Comparison of ENCODE assay signal across 1 cellular context in genomic region chr6:80105972-80106417, GRCh38.
A peak's percentile ranks its signal among the peaks of the same experiment; 100 is the strongest.
TF ChIP-seq lines count a peak whose summit lies in the region.

No MANE protein-coding gene starts in this region.

TF ChIP-seq in GM12878, 131 proteins besides CTCF, POLR2A, EP300 and RAD21 (continued from another document and continues in another):
- TF ChIP-seq PBX3 (IDR thresholded peaks at IDR 0.05; ENCODE audit: insufficient replicate concordance, low read depth, low read length) (no peak), RFX5 (IDR thresholded peaks at IDR 0.05; ENCODE audit: low read depth, low read length) (no peak), ATF7 (IDR thresholded peaks at IDR 0.05; ENCODE audit: low read depth) (no peak), IRF3 (IDR thresholded peaks at IDR 0.05) (no peak), CHD4 (IDR thresholded peaks at IDR 0.05) (no peak), NR2C2 (IDR thresholded peaks at IDR 0.05; ENCODE audit: borderline replicate concordance, control insufficient read depth, insufficient read length, low read depth) (no peak), SIN3A (IDR thresholded peaks at IDR 0.05; ENCODE audit: low read depth, low read length) (no peak), NFXL1 (IDR thresholded peaks at IDR 0.05; ENCODE audit: borderline replicate concordance) (no peak), CEBPZ (IDR thresholded peaks at IDR 0.05; ENCODE audit: low read depth, low read length) (no peak), PAX8 (IDR thresholded peaks at IDR 0.05) (no peak), SREBF1 (IDR thresholded peaks at IDR 0.05; ENCODE audit: low read length) (no peak), EGR1 (IDR thresholded peaks at IDR 0.05; ENCODE audit: borderline replicate concordance in 1 of 2, low read depth in 2 of 2, low read length in 2 of 2) (no peak), ZSCAN29 (IDR thresholded peaks at IDR 0.05) (no peak), TAF1 (IDR thresholded peaks at IDR 0.05; ENCODE audit: borderline replicate concordance, low read depth, low read length) (no peak), RELB (IDR thresholded peaks at IDR 0.05; ENCODE audit: low read depth) (no peak), MXI1 (IDR thresholded peaks at IDR 0.05; ENCODE audit: low read depth, low read length) (no peak), SREBF2 (IDR thresholded peaks at IDR 0.05; ENCODE audit: low read length) (no peak), SMAD5 (IDR thresholded peaks at IDR 0.05; ENCODE audit: low read depth) (no peak), SPI1 (IDR thresholded peaks at IDR 0.05; ENCODE audit: borderline replicate concordance, insufficient read depth, low read depth, low read length) (no peak), BACH1 (IDR thresholded peaks at IDR 0.05; ENCODE audit: borderline replicate concordance) (no peak), RB1 (IDR thresholded peaks at IDR 0.05; ENCODE audit: borderline replicate concordance) (no peak), KDM1A (IDR thresholded peaks at IDR 0.05; ENCODE audit: borderline replicate concordance) (no peak), DPF2 (IDR thresholded peaks at IDR 0.05) (0 out of 2 replicates have a peak, but pooled peaks have one; percentile 5), SIX5 (IDR thresholded peaks at IDR 0.05; ENCODE audit: low read depth, low read length, severe bottlenecking) (no peak), IKZF2 (IDR thresholded peaks at IDR 0.05) (0 out of 4 replicates have a peak, but pooled peaks of 1 of the 2 experiments have one; percentile 6), SMAD1 (IDR thresholded peaks at IDR 0.05; ENCODE audit: low read depth, partially characterized antibody) (no peak), NRF1 (conservative IDR thresholded peaks at IDR 0.05; ENCODE audit: low read depth, low read length) (no peak), CREB1 (IDR thresholded peaks at IDR 0.05; ENCODE audit: low read depth) (no peak), E4F1 (IDR thresholded peaks at IDR 0.05; ENCODE audit: borderline replicate concordance, partially characterized antibody) (no peak), MTA2 (IDR thresholded peaks at IDR 0.05; ENCODE audit: low read depth) (no peak), IRF4 (IDR thresholded peaks at IDR 0.05; ENCODE audit: low read depth, low read length) (no peak), NR2F1 (conservative IDR thresholded peaks at IDR 0.05) (peak; percentile 58)
- TF ChIP-seq, protein P1, sequence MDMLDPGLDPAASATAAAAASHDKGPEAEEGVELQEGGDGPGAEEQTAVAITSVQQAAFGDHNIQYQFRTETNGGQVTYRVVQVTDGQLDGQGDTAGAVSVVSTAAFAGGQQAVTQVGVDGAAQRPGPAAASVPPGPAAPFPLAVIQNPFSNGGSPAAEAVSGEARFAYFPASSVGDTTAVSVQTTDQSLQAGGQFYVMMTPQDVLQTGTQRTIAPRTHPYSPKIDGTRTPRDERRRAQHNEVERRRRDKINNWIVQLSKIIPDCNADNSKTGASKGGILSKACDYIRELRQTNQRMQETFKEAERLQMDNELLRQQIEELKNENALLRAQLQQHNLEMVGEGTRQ (IDR thresholded peaks at IDR 0.05; ENCODE audit: borderline replicate concordance, low read depth, low read length), result no peak
- TF ChIP-seq, protein P2, sequence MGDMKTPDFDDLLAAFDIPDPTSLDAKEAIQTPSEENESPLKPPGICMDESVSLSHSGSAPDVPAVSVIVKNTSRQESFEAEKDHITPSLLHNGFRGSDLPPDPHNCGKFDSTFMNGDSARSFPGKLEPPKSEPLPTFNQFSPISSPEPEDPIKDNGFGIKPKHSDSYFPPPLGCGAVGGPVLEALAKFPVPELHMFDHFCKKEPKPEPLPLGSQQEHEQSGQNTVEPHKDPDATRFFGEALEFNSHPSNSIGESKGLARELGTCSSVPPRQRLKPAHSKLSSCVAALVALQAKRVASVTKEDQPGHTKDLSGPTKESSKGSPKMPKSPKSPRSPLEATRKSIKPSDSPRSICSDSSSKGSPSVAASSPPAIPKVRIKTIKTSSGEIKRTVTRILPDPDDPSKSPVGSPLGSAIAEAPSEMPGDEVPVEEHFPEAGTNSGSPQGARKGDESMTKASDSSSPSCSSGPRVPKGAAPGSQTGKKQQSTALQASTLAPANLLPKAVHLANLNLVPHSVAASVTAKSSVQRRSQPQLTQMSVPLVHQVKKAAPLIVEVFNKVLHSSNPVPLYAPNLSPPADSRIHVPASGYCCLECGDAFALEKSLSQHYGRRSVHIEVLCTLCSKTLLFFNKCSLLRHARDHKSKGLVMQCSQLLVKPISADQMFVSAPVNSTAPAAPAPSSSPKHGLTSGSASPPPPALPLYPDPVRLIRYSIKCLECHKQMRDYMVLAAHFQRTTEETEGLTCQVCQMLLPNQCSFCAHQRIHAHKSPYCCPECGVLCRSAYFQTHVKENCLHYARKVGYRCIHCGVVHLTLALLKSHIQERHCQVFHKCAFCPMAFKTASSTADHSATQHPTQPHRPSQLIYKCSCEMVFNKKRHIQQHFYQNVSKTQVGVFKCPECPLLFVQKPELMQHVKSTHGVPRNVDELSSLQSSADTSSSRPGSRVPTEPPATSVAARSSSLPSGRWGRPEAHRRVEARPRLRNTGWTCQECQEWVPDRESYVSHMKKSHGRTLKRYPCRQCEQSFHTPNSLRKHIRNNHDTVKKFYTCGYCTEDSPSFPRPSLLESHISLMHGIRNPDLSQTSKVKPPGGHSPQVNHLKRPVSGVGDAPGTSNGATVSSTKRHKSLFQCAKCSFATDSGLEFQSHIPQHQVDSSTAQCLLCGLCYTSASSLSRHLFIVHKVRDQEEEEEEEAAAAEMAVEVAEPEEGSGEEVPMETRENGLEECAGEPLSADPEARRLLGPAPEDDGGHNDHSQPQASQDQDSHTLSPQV (IDR thresholded peaks at IDR 0.05), result no peak
- TF ChIP-seq, protein P3, sequence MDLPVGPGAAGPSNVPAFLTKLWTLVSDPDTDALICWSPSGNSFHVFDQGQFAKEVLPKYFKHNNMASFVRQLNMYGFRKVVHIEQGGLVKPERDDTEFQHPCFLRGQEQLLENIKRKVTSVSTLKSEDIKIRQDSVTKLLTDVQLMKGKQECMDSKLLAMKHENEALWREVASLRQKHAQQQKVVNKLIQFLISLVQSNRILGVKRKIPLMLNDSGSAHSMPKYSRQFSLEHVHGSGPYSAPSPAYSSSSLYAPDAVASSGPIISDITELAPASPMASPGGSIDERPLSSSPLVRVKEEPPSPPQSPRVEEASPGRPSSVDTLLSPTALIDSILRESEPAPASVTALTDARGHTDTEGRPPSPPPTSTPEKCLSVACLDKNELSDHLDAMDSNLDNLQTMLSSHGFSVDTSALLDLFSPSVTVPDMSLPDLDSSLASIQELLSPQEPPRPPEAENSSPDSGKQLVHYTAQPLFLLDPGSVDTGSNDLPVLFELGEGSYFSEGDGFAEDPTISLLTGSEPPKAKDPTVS (IDR thresholded peaks at IDR 0.05; ENCODE audit: low read depth, low read length), result no peak
- TF ChIP-seq, protein P4, sequence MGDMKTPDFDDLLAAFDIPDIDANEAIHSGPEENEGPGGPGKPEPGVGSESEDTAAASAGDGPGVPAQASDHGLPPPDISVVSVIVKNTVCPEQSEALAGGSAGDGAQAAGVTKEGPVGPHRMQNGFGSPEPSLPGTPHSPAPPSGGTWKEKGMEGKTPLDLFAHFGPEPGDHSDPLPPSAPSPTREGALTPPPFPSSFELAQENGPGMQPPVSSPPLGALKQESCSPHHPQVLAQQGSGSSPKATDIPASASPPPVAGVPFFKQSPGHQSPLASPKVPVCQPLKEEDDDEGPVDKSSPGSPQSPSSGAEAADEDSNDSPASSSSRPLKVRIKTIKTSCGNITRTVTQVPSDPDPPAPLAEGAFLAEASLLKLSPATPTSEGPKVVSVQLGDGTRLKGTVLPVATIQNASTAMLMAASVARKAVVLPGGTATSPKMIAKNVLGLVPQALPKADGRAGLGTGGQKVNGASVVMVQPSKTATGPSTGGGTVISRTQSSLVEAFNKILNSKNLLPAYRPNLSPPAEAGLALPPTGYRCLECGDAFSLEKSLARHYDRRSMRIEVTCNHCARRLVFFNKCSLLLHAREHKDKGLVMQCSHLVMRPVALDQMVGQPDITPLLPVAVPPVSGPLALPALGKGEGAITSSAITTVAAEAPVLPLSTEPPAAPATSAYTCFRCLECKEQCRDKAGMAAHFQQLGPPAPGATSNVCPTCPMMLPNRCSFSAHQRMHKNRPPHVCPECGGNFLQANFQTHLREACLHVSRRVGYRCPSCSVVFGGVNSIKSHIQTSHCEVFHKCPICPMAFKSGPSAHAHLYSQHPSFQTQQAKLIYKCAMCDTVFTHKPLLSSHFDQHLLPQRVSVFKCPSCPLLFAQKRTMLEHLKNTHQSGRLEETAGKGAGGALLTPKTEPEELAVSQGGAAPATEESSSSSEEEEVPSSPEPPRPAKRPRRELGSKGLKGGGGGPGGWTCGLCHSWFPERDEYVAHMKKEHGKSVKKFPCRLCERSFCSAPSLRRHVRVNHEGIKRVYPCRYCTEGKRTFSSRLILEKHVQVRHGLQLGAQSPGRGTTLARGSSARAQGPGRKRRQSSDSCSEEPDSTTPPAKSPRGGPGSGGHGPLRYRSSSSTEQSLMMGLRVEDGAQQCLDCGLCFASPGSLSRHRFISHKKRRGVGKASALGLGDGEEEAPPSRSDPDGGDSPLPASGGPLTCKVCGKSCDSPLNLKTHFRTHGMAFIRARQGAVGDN (IDR thresholded peaks at IDR 0.05), result peak; percentile 75
- TF ChIP-seq, protein P5, sequence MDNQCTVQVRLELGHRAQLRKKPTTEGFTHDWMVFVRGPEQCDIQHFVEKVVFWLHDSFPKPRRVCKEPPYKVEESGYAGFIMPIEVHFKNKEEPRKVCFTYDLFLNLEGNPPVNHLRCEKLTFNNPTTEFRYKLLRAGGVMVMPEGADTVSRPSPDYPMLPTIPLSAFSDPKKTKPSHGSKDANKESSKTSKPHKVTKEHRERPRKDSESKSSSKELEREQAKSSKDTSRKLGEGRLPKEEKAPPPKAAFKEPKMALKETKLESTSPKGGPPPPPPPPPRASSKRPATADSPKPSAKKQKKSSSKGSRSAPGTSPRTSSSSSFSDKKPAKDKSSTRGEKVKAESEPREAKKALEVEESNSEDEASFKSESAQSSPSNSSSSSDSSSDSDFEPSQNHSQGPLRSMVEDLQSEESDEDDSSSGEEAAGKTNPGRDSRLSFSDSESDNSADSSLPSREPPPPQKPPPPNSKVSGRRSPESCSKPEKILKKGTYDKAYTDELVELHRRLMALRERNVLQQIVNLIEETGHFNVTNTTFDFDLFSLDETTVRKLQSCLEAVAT (IDR thresholded peaks at IDR 0.05), result no peak
